In genomic region chr2:199979841-199980628, GRCh38 we compare ENCODE assay signal across 8 cellular contexts. TPM values are rescaled to one million over a fixed set of nuclear protein-coding genes. Genes with fewer than 3 reads are reported as not detected.
A peak's percentile ranks its signal among the peaks of the same experiment; 100 is the strongest.
DNase-seq lines count a peak whose midpoint lies in the region; ATAC-seq and TF ChIP-seq lines count a peak whose summit lies in the region.

No MANE protein-coding gene starts in this region.

- ATAC-seq in HG03520 (IDR thresholded peaks at IDR 0.05; ENCODE audit: unreplicated experiment), result no peak

- intact Hi-C loops in lower leg skin (cut with DNase I; ENCODE audit: low total_unique reads), result loop anchor here (5.0 kb wide), 1 partner anchor 502 kb away; no protein-coding TSS in a partner anchor

- H3K4me3 ChIP-seq in lower leg skin (ENCODE audit: low read depth, poor library complexity, severe bottlenecking), result no peak overlapping the region

- no peak for TF ChIP-seq POLR2A in lower leg skin (IDR thresholded peaks at IDR 0.05)

- TF ChIP-seq CTCF in lower leg skin (IDR thresholded peaks at IDR 0.05), result peak in 1 of 3 donors; percentile 86

- WGBS in lower leg skin, 2 donors, result 16 to 23% methylated on average over 12 of the region's 12 CpGs

- DNase-seq in DMS53 (lab: John Stamatoyannopoulos, UW) (peak; percentile 83), HCEC 1CT (peak; percentile 70), NCI-H510A (lab: John Stamatoyannopoulos, UW) (peak; percentile 29), dedifferentiated amniotic fluid mesenchymal stem cell (ENCODE audit: extremely low spot score) (peak; percentile 92), lower leg skin (ENCODE audit: low spot score in 2 of 2) (peak; percentile 81 to 97)
- peak; percentile 79 to 86 for DNase-seq in activated CD4-positive, alpha-beta T cell treated with anti-CD3 and anti-CD28 coated beads for 4 hours
- peak; percentile 72 to 82 for DNase-seq in stimulated activated CD4-positive, alpha-beta T cell treated with anti-CD3 and anti-CD28 coated beads, Interleukin-4, amount 100 ng/mL, for 4 hours

RNA-seq across cellular contexts. Expression of gene MAIP1, which starts 24.7 kb away (rescaled TPM):
- total RNA-seq in lower leg skin, result 10 to 100 TPM; 20.9 to 23.7 (median 22.3) TPM

RNA-seq across cellular contexts. Expression of gene TYW5, which starts 24.7 kb away (rescaled TPM):
- 1 to 10 TPM; 6.3 to 8.2 (median 7.3) TPM for total RNA-seq in lower leg skin

Comparison
In these comparisons a context has a peak if more than half of its experiments do, and no peak if none do; other contexts are left out.
1. DNase-seq: peak in every context shown above with its lines; median percentile 92 in dedifferentiated amniotic fluid mesenchymal stem cell; 89 in lower leg skin; 83 in DMS53; 82 in activated CD4-positive, alpha-beta T cell treated with anti-CD3 and anti-CD28 coated beads for 4 hours; 77 in stimulated activated CD4-positive, alpha-beta T cell treated with anti-CD3 and anti-CD28 coated beads, Interleukin-4, amount 100 ng/mL, for 4 hours; 70 in HCEC 1CT; 29 in NCI-H510A.